2 cellular contexts compared by ENCODE assay signal in genomic region chr2:191217580-191217979, GRCh38.
TF ChIP-seq lines count a peak whose summit lies in the region.

No MANE protein-coding gene starts in this region.

TF ChIP-seq in GM23338, 12 proteins besides CTCF, POLR2A, EP300 and RAD21:
- TF ChIP-seq, protein P1, sequence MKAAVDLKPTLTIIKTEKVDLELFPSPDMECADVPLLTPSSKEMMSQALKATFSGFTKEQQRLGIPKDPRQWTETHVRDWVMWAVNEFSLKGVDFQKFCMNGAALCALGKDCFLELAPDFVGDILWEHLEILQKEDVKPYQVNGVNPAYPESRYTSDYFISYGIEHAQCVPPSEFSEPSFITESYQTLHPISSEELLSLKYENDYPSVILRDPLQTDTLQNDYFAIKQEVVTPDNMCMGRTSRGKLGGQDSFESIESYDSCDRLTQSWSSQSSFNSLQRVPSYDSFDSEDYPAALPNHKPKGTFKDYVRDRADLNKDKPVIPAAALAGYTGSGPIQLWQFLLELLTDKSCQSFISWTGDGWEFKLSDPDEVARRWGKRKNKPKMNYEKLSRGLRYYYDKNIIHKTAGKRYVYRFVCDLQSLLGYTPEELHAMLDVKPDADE (IDR thresholded peaks at IDR 0.05) = no peak
- no peak for TF ChIP-seq EZH2phosphoT487 (IDR thresholded peaks at IDR 0.05; ENCODE audit: unreplicated experiment)
- TF ChIP-seq REST (IDR thresholded peaks at IDR 0.05; ENCODE audit: unreplicated experiment) = no peak
- no peak for TF ChIP-seq JUNB (IDR thresholded peaks at IDR 0.05; ENCODE audit: unreplicated experiment)
- no peak for TF ChIP-seq CREB1 (CRISPR knock-in tag; IDR thresholded peaks at IDR 0.05; ENCODE audit: low read depth)
- no peak for TF ChIP-seq POLR2AphosphoS5 (IDR thresholded peaks at IDR 0.05; ENCODE audit: low read depth)
- TF ChIP-seq STAT1 (IDR thresholded peaks at IDR 0.05; ENCODE audit: unreplicated experiment) = no peak
- TF ChIP-seq ZNF114 (CRISPR knock-in tag; IDR thresholded peaks at IDR 0.05) = no peak
- no peak for TF ChIP-seq NANOG (IDR thresholded peaks at IDR 0.05; ENCODE audit: borderline replicate concordance)
- no peak for TF ChIP-seq ZNF462 (CRISPR knock-in tag; IDR thresholded peaks at IDR 0.05)

TF ChIP-seq in H1, 55 proteins besides CTCF, POLR2A, EP300 and RAD21:
- TF ChIP-seq RBBP5 (IDR thresholded peaks at IDR 0.05; ENCODE audit: borderline replicate concordance, low read depth, low read length) (no peak), BACH1 (IDR thresholded peaks at IDR 0.05; ENCODE audit: low read length) (peak; percentile 75; the same call in 1 of the 2 replicates), MAFK (IDR thresholded peaks at IDR 0.05; ENCODE audit: low read depth, low read length) (0 out of 2 replicates have a peak, but pooled peaks have one; percentile 34)
